Comparison of ENCODE assay signal across 7 cellular contexts in the genomic region with DNA sequence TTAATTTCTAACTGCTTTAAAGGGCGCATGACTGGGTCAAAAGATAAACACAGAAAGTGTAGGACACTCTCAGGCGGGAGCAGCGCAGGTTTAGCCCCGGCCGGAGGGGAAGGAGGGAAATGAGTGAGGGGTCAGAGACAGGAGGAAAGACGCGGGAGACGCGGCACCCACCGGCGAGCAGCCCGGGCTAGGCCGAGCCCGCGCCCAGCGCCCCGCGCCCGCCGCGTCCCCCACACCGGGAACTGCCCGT. TPM values are rescaled to one million over a fixed set of nuclear protein-coding genes. Genes with fewer than 3 reads are reported as not detected.
DNase-seq lines count a peak whose midpoint lies in the region; ATAC-seq and TF ChIP-seq lines count a peak whose summit lies in the region.

No MANE protein-coding gene starts in this region.

- no peaks in the 10 kb centered on the region for H3K9me3 ChIP-seq in HUES48 (ENCODE audit: control insufficient read depth, insufficient read depth, low read length)

- H3K27me3 ChIP-seq in HUES48 (ENCODE audit: control insufficient read depth, insufficient read depth, low read length) = peaks cover 21% of the 10 kb centered on the region

- DNase-seq in cardiac fibroblast (ENCODE audit: low read depth in 2 of 2) (no peak), naive B cell (peak; percentile 17), putamen (ENCODE audit: low spot score) (no peak)

- peaks cover 24% of the 10 kb centered on the region for H3K4me1 ChIP-seq in HUES48 (ENCODE audit: control insufficient read depth, insufficient read depth, low read length)

- peak overlapping the region; percentile 95 to 98 (median 97) for H3K4me3 Mint-ChIP-seq in naive B cell

- no peaks in the 10 kb centered on the region for H3K36me3 Mint-ChIP-seq in naive B cell

- no peaks in the 10 kb centered on the region for H3K36me3 ChIP-seq in HUES48 (ENCODE audit: control insufficient read depth, insufficient read depth, low read length)

- peak overlapping the region; percentile 41 to 97 (median 93) for H3K27ac Mint-ChIP-seq in naive B cell

- peak overlapping the region; percentile 72 for H3K9ac ChIP-seq in HUES48 (ENCODE audit: low read depth, low read length)

- H3K4me3 ChIP-seq in HUES48 (ENCODE audit: low read depth, low read length) (peak overlapping the region; percentile 74), cardiac fibroblast (replicated peaks in 1 of 2; ENCODE audit: low read depth in 2 of 2, low read length in 2 of 2) (peak overlapping the region; percentile 69)

- peaks cover 29 to 46% (median 34%) of the 10 kb centered on the region in 3 donors for H3K4me1 Mint-ChIP-seq in naive B cell

- no peaks in the 10 kb centered on the region for H3K27me3 Mint-ChIP-seq in naive B cell

- H3K27ac ChIP-seq in HUES48 (ENCODE audit: low read depth, low read length) = peak overlapping the region; percentile 86

- no peaks in the 10 kb centered on the region for H3K9me3 Mint-ChIP-seq in naive B cell

- ATAC-seq in GM18873 (IDR thresholded peaks at IDR 0.05; ENCODE audit: low FRiP score, unreplicated experiment) (peak; percentile 23), naive B cell (ENCODE audit: low read depth in 2 of 2) (no peak), HG03460 (IDR thresholded peaks at IDR 0.05; ENCODE audit: unreplicated experiment) (no peak), GM19397 (IDR thresholded peaks at IDR 0.05; ENCODE audit: unreplicated experiment) (no peak)

- no peak for TF ChIP-seq CTCF in cardiac fibroblast (IDR thresholded peaks at IDR 0.05; ENCODE audit: low read depth, low read length)

RNA-seq across cellular contexts. Expression of gene GXYLT1, which starts 0.6 kb away (rescaled TPM):
- polyA plus RNA-seq in naive B cell (ENCODE audit: low read depth in 6 of 6) = 1 to 10 TPM; 4.0 to 5.8 (median 5.1) TPM
